Comparison of ENCODE assay signal across 28 cellular contexts in genomic region chr21:31234936-31235335, GRCh38.
"Had no signal": no experiment of that assay in that cellular context is flagged by ENCODE, and none has a peak within 500 bp of the region (broad histone marks: within the 10 kb centered on the region; RNA-seq: fewer than 3 reads in every experiment).

No MANE protein-coding gene starts in this region.

- H3K4me3 ChIP-seq: lower lobe of right lung, pancreas, prostate gland, skin epidermis, stomach, testis, thyroid gland, transverse colon, upper lobe of left lung had no signal

- H3K27me3 ChIP-seq: pancreas, stomach, testis, thyroid gland, transverse colon, upper lobe of left lung had no signal

- H3K27ac ChIP-seq: lower lobe of right lung, pancreas, prostate gland, skin epidermis, stomach, testis, thyroid gland, transverse colon, upper lobe of left lung had no signal

- DNase-seq: kidney glomerular epithelial cell; left cardiac atrium; left ventricle myocardium superior; lower lobe of right lung; mammary epithelial cell; mesenchymal stem cell; naive thymus-derived CD8-positive, alpha-beta T cell; nucleus accumbens; pancreas; posterior cingulate gyrus; retina; right cardiac atrium; stimulated activated CD4-positive, alpha-beta T cell treated with anti-CD3 and anti-CD28 coated beads, Interleukin-12 subunit alpha, Interleukin-12 subunit beta, amount 100 ng/mL, for 4 hours; stimulated activated CD4-positive, alpha-beta T cell treated with anti-CD3 and anti-CD28 coated beads, Interleukin-15, amount 100 ng/mL, for 24 hours; stimulated activated CD4-positive, alpha-beta T cell treated with anti-CD3 and anti-CD28 coated beads, Interleukin-2, amount 100 ng/mL, for 24 hours; stimulated activated CD4-positive, alpha-beta T cell treated with anti-CD3 and anti-CD28 coated beads, Interleukin-4, amount 100 ng/mL, for 1 hour; stimulated activated naive B cell treated with anti-CD40 and anti-IgM and Interleukin-4, amounts not matched to agents 10 μg/mL and 1 μg/mL and 100 μg/mL, for 72 hours; stimulated activated naive CD8-positive, alpha-beta T cell treated with anti-CD3 and anti-CD28 coated beads, Interleukin-15, Interleukin-2, amounts not matched to agents 100 U/mL and 50 U/mL, for 24 hours; stomach; testis; thyroid gland; transverse colon; upper lobe of left lung had no signal

- H3K4me1 ChIP-seq: lower lobe of right lung, pancreas, prostate gland, stomach, testis, thyroid gland, transverse colon, upper lobe of left lung had no signal

- H3K36me3 ChIP-seq: lower lobe of right lung, pancreas, prostate gland, stomach, thyroid gland, transverse colon, upper lobe of left lung had no signal

- FAIRE-seq: keratinocyte, pancreas had no signal

- ATAC-seq: left cardiac atrium; left lobe of liver; left ventricle myocardium superior; lower lobe of right lung; naive thymus-derived CD8-positive, alpha-beta T cell; pancreas; right cardiac atrium; sciatic nerve; stimulated activated naive B cell treated with anti-CD40 and anti-IgM and Interleukin-4, amounts not matched to agents 10 μg/mL and 1 μg/mL and 100 μg/mL, for 72 hours had no signal

- H3K9me3 ChIP-seq: lower lobe of right lung, pancreas, prostate gland, testis, thyroid gland, transverse colon had no signal
